Comparison of ENCODE assay signal across 29 cellular contexts in the genomic region with DNA sequence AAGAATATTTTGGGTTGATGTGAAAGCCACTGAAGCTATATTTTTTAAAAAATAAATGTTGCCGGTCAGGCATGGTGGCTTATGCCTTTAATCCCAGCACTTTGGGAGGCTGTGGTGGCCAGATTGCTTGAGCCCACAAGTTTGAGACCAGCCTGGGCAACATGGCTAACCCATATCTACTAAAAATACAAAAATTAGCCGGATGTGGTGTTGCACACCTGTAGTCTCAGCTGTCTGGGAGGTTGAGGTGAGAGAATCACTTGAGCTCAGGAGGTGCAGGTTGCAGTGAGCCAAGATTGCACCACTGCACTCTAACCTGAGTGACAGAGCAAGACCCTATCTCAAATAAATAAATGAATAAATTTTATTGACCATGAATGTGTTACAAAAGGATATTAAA.
"Had no signal": no experiment of that assay in that cellular context is flagged by ENCODE, and none has a peak within 500 bp of the region (broad histone marks: within the 10 kb centered on the region; RNA-seq: fewer than 3 reads in every experiment).

No MANE protein-coding gene starts in this region.

- H3K27ac ChIP-seq: left lung, lower lobe of right lung, prostate gland, skin epidermis, stomach, testis, thyroid gland, transverse colon, upper lobe of left lung, vagina had no signal

- ATAC-seq: left cardiac atrium; left lung; lower lobe of right lung; mucosa of descending colon; naive thymus-derived CD4-positive, alpha-beta T cell; natural killer cell treated with Interleukin-12 subunit alpha and Interleukin-12 subunit beta and Interleukin-15 and Interleukin-18, amount 100 ng/mL, for 72 hours; right cardiac atrium; sciatic nerve; stimulated activated naive B cell treated with anti-CD40 and anti-IgM and Interleukin-4, amounts not matched to agents 10 μg/mL and 1 μg/mL and 100 μg/mL, for 72 hours; stimulated activated naive CD8-positive, alpha-beta T cell treated with anti-CD3 and anti-CD28 coated beads, Interleukin-15, Interleukin-2, amounts not matched to agents 100 U/mL and 50 U/mL, for 24 hours had no signal

- DNase-seq: left cardiac atrium; left lung; lower lobe of right lung; mammary epithelial cell; mesendoderm; midbrain; mucosa of descending colon; naive thymus-derived CD4-positive, alpha-beta T cell; nucleus accumbens; pancreas; posterior cingulate gyrus; retina; right cardiac atrium; stimulated activated CD4-positive, alpha-beta T cell treated with anti-CD3 and anti-CD28 coated beads, Interleukin-12 subunit alpha, Interleukin-12 subunit beta, amount 100 ng/mL, for 4 hours; stimulated activated CD4-positive, alpha-beta T cell treated with anti-CD3 and anti-CD28 coated beads, Interleukin-15, amount 100 ng/mL, for 24 hours; stimulated activated CD4-positive, alpha-beta T cell treated with anti-CD3 and anti-CD28 coated beads, Interleukin-2, amount 100 ng/mL, for 24 hours; stimulated activated CD4-positive, alpha-beta T cell treated with anti-CD3 and anti-CD28 coated beads, Interleukin-4, amount 100 ng/mL, for 1 hour; stimulated activated naive B cell treated with anti-CD40 and anti-IgM and Interleukin-4, amounts not matched to agents 10 μg/mL and 1 μg/mL and 100 μg/mL, for 72 hours; stimulated activated naive CD8-positive, alpha-beta T cell treated with anti-CD3 and anti-CD28 coated beads, Interleukin-15, Interleukin-2, amounts not matched to agents 100 U/mL and 50 U/mL, for 24 hours; stomach; testis; thyroid gland; transverse colon; upper lobe of left lung had no signal

- H3K4me1 ChIP-seq: left lung, lower lobe of right lung, prostate gland, stomach, testis, thyroid gland, transverse colon, upper lobe of left lung, vagina had no signal

- H3K4me3 ChIP-seq: left lung, lower lobe of right lung, mucosa of descending colon, pancreas, prostate gland, skin epidermis, stomach, testis, thyroid gland, transverse colon, upper lobe of left lung, vagina had no signal

- H3K36me3 ChIP-seq: pancreas, prostate gland, thyroid gland, transverse colon, vagina had no signal

- H3K9me3 ChIP-seq: left lung, lower lobe of right lung, mucosa of descending colon, pancreas, prostate gland, stomach, testis, thyroid gland, transverse colon, upper lobe of left lung, vagina had no signal

- H3K27me3 ChIP-seq: left lung, pancreas, stomach, testis, thyroid gland, transverse colon, upper lobe of left lung, vagina had no signal
